In the genomic region with DNA sequence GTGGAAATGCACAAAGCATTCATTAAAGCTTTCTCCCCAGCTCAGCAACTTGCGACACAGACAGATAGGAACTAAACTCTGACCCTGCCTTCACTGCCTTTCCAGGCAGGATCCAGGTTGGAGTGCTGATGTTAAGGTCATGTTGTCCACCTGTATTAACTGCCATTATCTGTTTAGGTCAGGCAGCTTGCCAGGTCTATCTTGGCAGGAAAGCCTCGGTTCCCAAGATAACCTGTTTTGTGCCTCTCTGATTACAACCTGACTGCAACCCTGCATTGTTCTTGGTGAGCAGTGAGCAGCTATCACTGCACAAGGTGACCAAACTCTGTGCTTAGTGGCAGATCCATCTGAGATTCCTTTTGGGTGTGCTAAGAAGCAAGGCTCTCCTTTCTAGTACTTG, we compare ENCODE assay signal across 29 cellular contexts. TPM values are rescaled to one million over a fixed set of nuclear protein-coding genes. Genes with fewer than 3 reads are reported as not detected.
DNase-seq lines count a peak whose midpoint lies in the region; ATAC-seq and TF ChIP-seq lines count a peak whose summit lies in the region.
"Had no signal": no experiment of that assay in that cellular context is flagged by ENCODE, and none has a peak within 500 bp of the region (broad histone marks: within the 10 kb centered on the region; RNA-seq: fewer than 3 reads in every experiment).

No MANE protein-coding gene starts in this region.

- H2AFZ ChIP-seq in OCI-LY3 (ENCODE audit: low read depth, low read length) (0 out of 2 replicates have a peak overlapping the region, but pooled peaks have one; percentile 46), osteoblast (ENCODE audit: low read length) (no peak overlapping the region)

- H3K4me2 ChIP-seq in OCI-LY3 (ENCODE audit: low read length) (peak overlapping the region; percentile 28; the same call in 1 of the 2 replicates), osteoblast (ENCODE audit: insufficient read depth, low read length) (no peak overlapping the region)
- H3K4me2 ChIP-seq: BLaER1 treated with 17β-estradiol and CSF1 and Interleukin-3, amounts not matched to agents 10 nM and 100 nM had no signal

- no peaks in the 10 kb centered on the region for H3K79me2 ChIP-seq in OCI-LY3 (ENCODE audit: low read length)
- no peaks in the 10 kb centered on the region for H3K79me2 ChIP-seq in osteoblast (ENCODE audit: insufficient read depth, low read length)

- peak; percentile 21 for ATAC-seq in mucosa of descending colon
- ATAC-seq: naive thymus-derived CD8-positive, alpha-beta T cell; right cardiac atrium had no signal

- H3K9me3 ChIP-seq in OCI-LY3 (ENCODE audit: insufficient read depth, low read length) (no peaks in the 10 kb centered on the region), mucosa of descending colon (no peaks in the 10 kb centered on the region), osteoblast (ENCODE audit: low read depth, low read length) (no peaks in the 10 kb centered on the region)
- H3K9me3 ChIP-seq: BLaER1 treated with 17β-estradiol and CSF1 and Interleukin-3, amounts not matched to agents 10 nM and 100 nM; esophagus muscularis mucosa; left ventricle myocardium inferior; ovary; tibial artery had no signal

- H4K20me1 ChIP-seq in OCI-LY3 (ENCODE audit: insufficient read depth, low read length) = no peaks in the 10 kb centered on the region
- H4K20me1 ChIP-seq in osteoblast (ENCODE audit: insufficient read depth, low read length) = no peaks in the 10 kb centered on the region
- H4K20me1 ChIP-seq: BLaER1 treated with 17β-estradiol and CSF1 and Interleukin-3, amounts not matched to agents 10 nM and 100 nM had no signal

- in situ Hi-C loops in GM13977 (cut with MboI; ENCODE audit: low pct_unique_long_range_greater_than_20kb, low sequenced_read_pairs, unreplicated experiment) = loop anchor here (10.0 kb wide), 1 partner anchor 113 kb away; no protein-coding TSS in a partner anchor

- DNase-seq in DMS153 (lab: John Stamatoyannopoulos, UW) (peak; percentile 36), NCI-H1105 treated with DMSO at 0.1 percent for 48 hours (lab: John Stamatoyannopoulos, UW) (peak; percentile 64), mucosa of descending colon (no peak), osteoblast (ENCODE audit: insufficient read length, low spot score, missing footprints) (no peak), 8988T (no peak), GM13977 (ENCODE audit: low spot score) (no peak), substantia nigra (lab: John Stamatoyannopoulos, UW) (no peak)
- DNase-seq: activated CD4-positive, alpha-beta T cell treated with anti-CD3 and anti-CD28 coated beads, Interleukin-2, amount 50 U/mL, for 1 hour; activated naive CD4-positive, alpha-beta T cell treated with anti-CD3 and anti-CD28 coated beads, Interleukin-2, amount 10 ng/mL, durations not matched to agents 7 days and 5 days; amygdala; endodermal cell; foreskin melanocyte; GDM1; left ventricle myocardium inferior; naive thymus-derived CD8-positive, alpha-beta T cell; NCI-H2171; NCI-H774; OCI-M1; ovary; right cardiac atrium; stimulated activated CD4-positive, alpha-beta T cell treated with anti-CD3 and anti-CD28 coated beads, Interleukin-12 subunit alpha, Interleukin-12 subunit beta, amount 100 ng/mL, for 4 hours; tibial artery; WERI-Rb-1 had no signal

- no peak overlapping the region for H3K9ac ChIP-seq in OCI-LY3 (ENCODE audit: low read length)
- H3K9ac ChIP-seq: BLaER1 treated with 17β-estradiol and CSF1 and Interleukin-3, amounts not matched to agents 10 nM and 100 nM had no signal

- H3K36me3 ChIP-seq in OCI-LY3 (replicated peaks; ENCODE audit: low read depth, low read length) = no peaks in the 10 kb centered on the region
- no peaks in the 10 kb centered on the region for H3K36me3 ChIP-seq in mucosa of descending colon (ENCODE audit: low read depth)
- H3K36me3 ChIP-seq in osteoblast (ENCODE audit: insufficient read depth, low read length) = no peaks in the 10 kb centered on the region
- H3K36me3 ChIP-seq: BLaER1 treated with 17β-estradiol and CSF1 and Interleukin-3, amounts not matched to agents 10 nM and 100 nM; esophagus muscularis mucosa; left ventricle myocardium inferior; ovary; tibial artery; WERI-Rb-1 had no signal

- H3K27me3 ChIP-seq in OCI-LY3 (ENCODE audit: low read depth, low read length) = no peaks in the 10 kb centered on the region
- H3K27me3 ChIP-seq in osteoblast (ENCODE audit: insufficient read depth, low read length) = no peaks in the 10 kb centered on the region
- H3K27me3 ChIP-seq: BLaER1 treated with 17β-estradiol and CSF1 and Interleukin-3, amounts not matched to agents 10 nM and 100 nM; esophagus muscularis mucosa; ovary; tibial artery had no signal

- H3K4me3 ChIP-seq in OCI-LY3 (ENCODE audit: low read length) (no peak overlapping the region), mucosa of descending colon (no peak overlapping the region), osteoblast (ENCODE audit: insufficient read depth, low read length) (no peak overlapping the region)
- H3K4me3 ChIP-seq: BLaER1 treated with 17β-estradiol and CSF1 and Interleukin-3, amounts not matched to agents 10 nM and 100 nM; coronary artery; esophagus muscularis mucosa; left ventricle myocardium inferior; ovary; tibial artery had no signal

- TF ChIP-seq CTCF in OCI-LY3 (IDR thresholded peaks at IDR 0.05; ENCODE audit: low read depth, low read length) (no peak), mucosa of descending colon (IDR thresholded peaks at IDR 0.05) (no peak), osteoblast (IDR thresholded peaks at IDR 0.05; ENCODE audit: extremely low read depth, low read depth, low read length) (no peak), GM13977 (IDR thresholded peaks at IDR 0.05; ENCODE audit: extremely low read depth, insufficient read depth, missing control alignments) (no peak)

- no peak overlapping the region for H3K27ac ChIP-seq in OCI-LY3 (ENCODE audit: low read length)
- H3K27ac ChIP-seq in osteoblast (ENCODE audit: low read depth, low read length) = no peak overlapping the region
- no peak overlapping the region for H3K27ac ChIP-seq in substantia nigra (ENCODE audit: low read depth, low read length, poor library complexity, severe bottlenecking)
- H3K27ac ChIP-seq: BLaER1 treated with 17β-estradiol and CSF1 and Interleukin-3, amounts not matched to agents 10 nM and 100 nM; coronary artery; esophagus muscularis mucosa; left ventricle myocardium inferior; ovary; tibial artery; WERI-Rb-1 had no signal

- intact Hi-C loops in mucosa of descending colon (cut with DNase I, micrococcal nuclease) = loop anchor here in 1 of 2 donors (5.0 kb wide), 1 partner anchor 115 kb away; no protein-coding TSS in a partner anchor

- peaks cover 10% of the 10 kb centered on the region for H3K4me1 ChIP-seq in OCI-LY3 (ENCODE audit: low read length)
- H3K4me1 ChIP-seq in mucosa of descending colon (ENCODE audit: low read depth) = no peaks in the 10 kb centered on the region
- peaks cover 5% of the 10 kb centered on the region for H3K4me1 ChIP-seq in osteoblast (ENCODE audit: insufficient read depth, low read length)
- H3K4me1 ChIP-seq: esophagus muscularis mucosa, left ventricle myocardium inferior, tibial artery had no signal

RNA-seq across cellular contexts. Expression of a gene that starts 23.2 kb away (rescaled TPM):
- total RNA-seq in mucosa of descending colon = under 1 TPM in 2 of 3 donors, not detected in 1; 0.12 to 0.63 TPM
- total RNA-seq in osteoblast = under 0.01 and 0.29 TPM in 2 replicates
- total RNA-seq: naive thymus-derived CD8-positive, alpha-beta T cell; T-helper 2 cell treated with Interferon-gamma antibody and Interleukin-4, amounts not matched to agents 100 ng/mL and 5 ng/mL, for 36 hours had no signal

RNA-seq across cellular contexts. Expression of a gene that starts 26.3 kb away (rescaled TPM):
- total RNA-seq in mucosa of descending colon = 10 to 100 TPM in 1 of 3 donors, 1 to 10 TPM in 2; 5.4 to 10.9 (median 5.6) TPM
- 8.0 and 8.3 TPM in 2 replicates for total RNA-seq in osteoblast

RNA-seq across cellular contexts. Expression of a gene that starts 44.2 kb away (rescaled TPM):
- under 1 TPM; 0.12 to 0.57 (median 0.19) TPM for total RNA-seq in mucosa of descending colon
- total RNA-seq in osteoblast = not detected in 2 replicates
- total RNA-seq: bronchial epithelial cell; endodermal cell; left ventricle myocardium inferior; naive thymus-derived CD8-positive, alpha-beta T cell had no signal

Comparison
In these comparisons a context has a peak if more than half of its experiments do, and no peak if none do; other contexts are left out.
1. DNase-seq: peak in DMS153 (single experiment) and NCI-H1105 treated with DMSO at 0.1 percent for 48 hours (single experiment); none in mucosa of descending colon (0 of 3), osteoblast (single experiment), 8988T (single experiment), GM13977 (single experiment) and substantia nigra (0 of 49).